Comparison of ENCODE assay signal across 19 cellular contexts in genomic region chr1:203800001-203800400, GRCh38. TPM values are rescaled to one million over a fixed set of nuclear protein-coding genes. Genes with fewer than 3 reads are reported as not detected.
DNase-seq lines count a peak whose midpoint lies in the region; ATAC-seq, FAIRE-seq and TF ChIP-seq lines count a peak whose summit lies in the region.
"Had no signal": no experiment of that assay in that cellular context is flagged by ENCODE, and none has a peak within 500 bp of the region (broad histone marks: within the 10 kb centered on the region; RNA-seq: fewer than 3 reads in every experiment).

No MANE protein-coding gene starts in this region.

- DNase-seq in activated CD4-positive, alpha-beta memory T cell treated with anti-CD3 and anti-CD28 coated beads for 36 hours: no peak
- no peak for DNase-seq in activated CD4-positive, alpha-beta memory T cell treated with anti-CD3 and anti-CD28 coated beads, Interleukin-2, amount 10 ng/mL, durations not matched to agents 7 days and 5 days
- DNase-seq in IMR-90 (no peak), GM12878 (ENCODE audit: low read depth, low spot score) (no peak), neural crest cell (ENCODE audit: low read depth, low spot score) (no peak), MM.1S (no peak), DMS53 (lab: John Stamatoyannopoulos, UW) (no peak)
- DNase-seq: activated CD8-positive, alpha-beta memory T cell treated with anti-CD3 and anti-CD28 coated beads, Interleukin-2, amount 50 U/mL, for 48 hours; amniotic stem cell; Calu3; left ventricle myocardium superior; NCI-H1417 treated with DMSO at 0.1 percent for 48 hours; nephron progenitor cell; stimulated activated naive B cell treated with anti-CD40 and anti-IgM and Interleukin-4, amounts not matched to agents 10 μg/mL and 1 μg/mL and 100 μg/mL, for 72 hours had no signal

- no peak for TF ChIP-seq CTCF in IMR-90 (conservative IDR thresholded peaks at IDR 0.05; ENCODE audit: low read depth, low read length)
- TF ChIP-seq CTCF in GM12878 (IDR thresholded peaks at IDR 0.05 in 2 of 3, conservative IDR thresholded peaks at IDR 0.05 in 1 of 3; ENCODE audit: control insufficient read depth in 2 of 3, extremely low read depth in 1 of 3, insufficient read depth in 1 of 3, low read depth in 3 of 3, low read length in 3 of 3): no peak
- no peak for TF ChIP-seq CTCF in neural crest cell (conservative IDR thresholded peaks at IDR 0.05)
- TF ChIP-seq CTCF in MM.1S (IDR thresholded peaks at IDR 0.05; ENCODE audit: low read length): no peak

- H4K20me1 ChIP-seq in IMR-90 (ENCODE audit: insufficient read depth, low read length): peaks cover 65% of the 10 kb centered on the region
- H4K20me1 ChIP-seq in GM12878 (ENCODE audit: control insufficient read depth, insufficient read depth): no peaks in the 10 kb centered on the region
- H4K20me1 ChIP-seq in MM.1S (ENCODE audit: insufficient read depth, low read length): peaks cover 40% of the 10 kb centered on the region

- dilution Hi-C loops in IMR-90 (cut with HindIII; ENCODE audit: low sequenced_read_pairs, unreplicated experiment): no loop called here

- in situ Hi-C loops in IMR-90 (cut with MboI; ENCODE audit: low sequenced_read_pairs) (no loop called here), GM12878 (cut with MboI) (no loop called here)

- H2AK5ac ChIP-seq in IMR-90 (ENCODE audit: low read depth, low read length): no peak overlapping the region

- H3K4me1 Mint-ChIP-seq in activated CD4-positive, alpha-beta memory T cell treated with anti-CD3 and anti-CD28 coated beads for 36 hours (ENCODE audit: low read depth): peaks cover 64% of the 10 kb centered on the region
- peaks cover 55% of the 10 kb centered on the region for H3K4me1 Mint-ChIP-seq in activated CD4-positive, alpha-beta memory T cell treated with anti-CD3 and anti-CD28 coated beads, Interleukin-2, amount 10 ng/mL, durations not matched to agents 7 days and 5 days
- H3K4me1 Mint-ChIP-seq in neural crest cell: peaks cover 53% of the 10 kb centered on the region

- ATAC-seq in IMR-90 (ENCODE audit: low read depth) (no peak), GM12878 (no peak), HG03469 (IDR thresholded peaks at IDR 0.05; ENCODE audit: unreplicated experiment) (no peak)
- ATAC-seq: A549; left ventricle myocardium superior; sciatic nerve; stimulated activated naive B cell treated with anti-CD40 and anti-IgM and Interleukin-4, amounts not matched to agents 10 μg/mL and 1 μg/mL and 100 μg/mL, for 72 hours; WTC11 had no signal

- peak overlapping the region; percentile 4; the same call in 1 of the 2 replicates for H3K23ac ChIP-seq in IMR-90 (ENCODE audit: low read depth, low read length)

- H3K79me2 ChIP-seq in GM12878 (ENCODE audit: control insufficient read depth, insufficient read depth, low read length) (peaks cover 78% of the 10 kb centered on the region), MM.1S (ENCODE audit: low read length) (peaks cover 95% of the 10 kb centered on the region)

- H2AFZ ChIP-seq in IMR-90 (replicated peaks; ENCODE audit: low read length, poor library complexity) (no peak overlapping the region), GM12878 (ENCODE audit: control insufficient read depth, low read depth, low read length) (no peak overlapping the region), MM.1S (ENCODE audit: low read length) (no peak overlapping the region)

- H3K14ac ChIP-seq in IMR-90 (replicated peaks; ENCODE audit: low read depth, low read length): no peak overlapping the region; the same call in 1 of the 2 replicates

- no peaks in the 10 kb centered on the region for H3K27me3 Mint-ChIP-seq in activated CD4-positive, alpha-beta memory T cell treated with anti-CD3 and anti-CD28 coated beads for 36 hours
- H3K27me3 Mint-ChIP-seq in activated CD4-positive, alpha-beta memory T cell treated with anti-CD3 and anti-CD28 coated beads, Interleukin-2, amount 10 ng/mL, durations not matched to agents 7 days and 5 days: no peaks in the 10 kb centered on the region
- H3K27me3 Mint-ChIP-seq in neural crest cell (ENCODE audit: low read depth): peaks cover 3% of the 10 kb centered on the region
- H3K27me3 Mint-ChIP-seq: dendritic cell treated with granulocyte-macrophage colony-stimulating factor and Interleukin-4, amounts not matched to agents 40 ng/mL and 50 ng/mL, for 4 days; stimulated activated naive B cell treated with anti-CD40 and anti-IgM and Interleukin-4, amounts not matched to agents 10 μg/mL and 1 μg/mL and 100 μg/mL, for 72 hours had no signal

- no peak overlapping the region for H3K18ac ChIP-seq in IMR-90 (ENCODE audit: low read depth, low read length)

- H3K4me2 ChIP-seq in IMR-90 (ENCODE audit: low read depth, low read length) (peak overlapping the region; percentile 20; the same call in 1 of the 2 replicates), GM12878 (ENCODE audit: control insufficient read depth, insufficient read depth) (peak overlapping the region; percentile 41; the same call in 1 of the 2 replicates), MM.1S (ENCODE audit: low read depth, low read length) (no peak overlapping the region)
- H3K4me2 ChIP-seq: A549 had no signal

- no peak overlapping the region for H2AK9ac ChIP-seq in IMR-90 (replicated peaks; ENCODE audit: low read depth, low read length, poor library complexity)

- H2BK20ac ChIP-seq in IMR-90 (ENCODE audit: low read depth, low read length): no peak overlapping the region

- H3K9me3 ChIP-seq in IMR-90 (ENCODE audit: control insufficient read depth, insufficient read depth, low read length): no peaks in the 10 kb centered on the region
- H3K9me3 ChIP-seq in GM12878 (replicated peaks; ENCODE audit: control insufficient read depth, insufficient read depth, low read length): no peaks in the 10 kb centered on the region; the same call in 2 of the 3 replicates
- H3K9me3 ChIP-seq in MM.1S (replicated peaks; ENCODE audit: insufficient read depth, low read length): no peaks in the 10 kb centered on the region
- H3K9me3 ChIP-seq: A549 had no signal

- TF ChIP-seq RAD21 in IMR-90 (IDR thresholded peaks at IDR 0.05; ENCODE audit: low read length): no peak
- TF ChIP-seq RAD21 in GM12878 (IDR thresholded peaks at IDR 0.05; ENCODE audit: insufficient read depth, low read depth, low read length): no peak

- H2BK15ac ChIP-seq in IMR-90 (ENCODE audit: low read depth, low read length): no peak overlapping the region

- H3K4me3 Mint-ChIP-seq in activated CD4-positive, alpha-beta memory T cell treated with anti-CD3 and anti-CD28 coated beads for 36 hours: no peak overlapping the region
- no peak overlapping the region for H3K4me3 Mint-ChIP-seq in activated CD4-positive, alpha-beta memory T cell treated with anti-CD3 and anti-CD28 coated beads, Interleukin-2, amount 10 ng/mL, durations not matched to agents 7 days and 5 days
- H3K4me3 Mint-ChIP-seq in neural crest cell: peak overlapping the region; percentile 79
- H3K4me3 Mint-ChIP-seq: dendritic cell treated with granulocyte-macrophage colony-stimulating factor and Interleukin-4, amounts not matched to agents 40 ng/mL and 50 ng/mL, for 4 days; nephron progenitor cell; stimulated activated naive B cell treated with anti-CD40 and anti-IgM and Interleukin-4, amounts not matched to agents 10 μg/mL and 1 μg/mL and 100 μg/mL, for 72 hours; WTC11 had no signal

- SMC1A ChIA-PET in GM12878 (lab: Charles Lee; ENCODE audit: uncharacterized antibody, unreplicated experiment): interaction anchor here (0.8 to 0.9 kb wide), 2 partner anchors 25 to 296 kb away, joined by 3 read pairs; no protein-coding TSS in a partner anchor

- H2BK120ac ChIP-seq in IMR-90 (ENCODE audit: low read depth, low read length): no peak overlapping the region

- CTCF ChIA-PET in activated CD4-positive, alpha-beta memory T cell treated with anti-CD3 and anti-CD28 coated beads for 36 hours (lab: Charles Lee): interaction anchor here (1.0 to 1.6 kb wide), 2 partner anchors 527 to 533 kb away, joined by 3 read pairs; no protein-coding TSS in a partner anchor
- CTCF ChIA-PET in activated CD4-positive, alpha-beta memory T cell treated with anti-CD3 and anti-CD28 coated beads, Interleukin-2, amount 10 ng/mL, durations not matched to agents 7 days and 5 days (lab: Charles Lee): no interaction called here
- CTCF ChIA-PET in IMR-90 (lab: Yijun Ruan, JAX) (no interaction called here), GM12878 (lab: Yijun Ruan, JAX) (no interaction called here)

- FAIRE-seq in GM12878 (lab: Jason Lieb, UNC): no peak
- FAIRE-seq: A549 had no signal

- H3K9me2 ChIP-seq in MM.1S (replicated peaks; ENCODE audit: insufficient read depth, low read length): no peaks in the 10 kb centered on the region

- intact Hi-C loops in activated CD4-positive, alpha-beta memory T cell treated with anti-CD3 and anti-CD28 coated beads for 36 hours (cut with micrococcal nuclease): no loop called here
- intact Hi-C loops in IMR-90 (cut with micrococcal nuclease): loop anchor here (10.0 kb wide), 1 partner anchor 85 kb away; no protein-coding TSS in a partner anchor
- intact Hi-C loops in GM12878 (cut with micrococcal nuclease; ENCODE audit: unreplicated experiment): no loop called here

- TF ChIP-seq POLR2A in IMR-90 (IDR thresholded peaks at IDR 0.05; ENCODE audit: low read depth, low read length) (no peak), GM12878 (IDR thresholded peaks at IDR 0.05; ENCODE audit: low read depth, low read length) (no peak)

- H3K27me3 ChIP-seq in IMR-90 (ENCODE audit: control insufficient read depth, insufficient read depth, low read length) (no peaks in the 10 kb centered on the region), GM12878 (replicated peaks in 1 of 2; ENCODE audit: control insufficient read depth in 2 of 2, insufficient read depth in 2 of 2, low read length in 1 of 2) (no peaks in the 10 kb centered on the region), MM.1S (replicated peaks; ENCODE audit: insufficient read depth, low read length) (no peaks in the 10 kb centered on the region)

- no peak for TF ChIP-seq EP300 in GM12878 (IDR thresholded peaks at IDR 0.05; ENCODE audit: borderline replicate concordance in 1 of 2, control insufficient read depth in 1 of 2, low read depth in 2 of 2, low read length in 2 of 2)

- no peaks in the 10 kb centered on the region for H3K9me3 Mint-ChIP-seq in activated CD4-positive, alpha-beta memory T cell treated with anti-CD3 and anti-CD28 coated beads for 36 hours
- no peaks in the 10 kb centered on the region for H3K9me3 Mint-ChIP-seq in activated CD4-positive, alpha-beta memory T cell treated with anti-CD3 and anti-CD28 coated beads, Interleukin-2, amount 10 ng/mL, durations not matched to agents 7 days and 5 days
- H3K9me3 Mint-ChIP-seq in neural crest cell: peaks cover 20% of the 10 kb centered on the region
- H3K9me3 Mint-ChIP-seq: dendritic cell treated with granulocyte-macrophage colony-stimulating factor and Interleukin-4, amounts not matched to agents 40 ng/mL and 50 ng/mL, for 4 days; stimulated activated naive B cell treated with anti-CD40 and anti-IgM and Interleukin-4, amounts not matched to agents 10 μg/mL and 1 μg/mL and 100 μg/mL, for 72 hours had no signal

- peaks cover 10 to 56% of the 10 kb centered on the region in 2 experiments; a peak in 3 of 4 replicates for H3K79me1 ChIP-seq in IMR-90 (ENCODE audit: low read depth in 1 of 2, low read length in 2 of 2)

- peak overlapping the region; percentile 10 for H3K27ac Mint-ChIP-seq in activated CD4-positive, alpha-beta memory T cell treated with anti-CD3 and anti-CD28 coated beads for 36 hours
- no peak overlapping the region for H3K27ac Mint-ChIP-seq in activated CD4-positive, alpha-beta memory T cell treated with anti-CD3 and anti-CD28 coated beads, Interleukin-2, amount 10 ng/mL, durations not matched to agents 7 days and 5 days
- no peak overlapping the region for H3K27ac Mint-ChIP-seq in neural crest cell (ENCODE audit: unreplicated experiment)
- H3K27ac Mint-ChIP-seq: dendritic cell treated with granulocyte-macrophage colony-stimulating factor and Interleukin-4, amounts not matched to agents 40 ng/mL and 50 ng/mL, for 4 days; nephron progenitor cell; stimulated activated naive B cell treated with anti-CD40 and anti-IgM and Interleukin-4, amounts not matched to agents 10 μg/mL and 1 μg/mL and 100 μg/mL, for 72 hours had no signal

- no peak overlapping the region for H3K27ac ChIP-seq in IMR-90 (ENCODE audit: insufficient read depth, low read length)
- H3K27ac ChIP-seq in GM12878 (ENCODE audit: control insufficient read depth, insufficient read depth): no peak overlapping the region
- no peak overlapping the region for H3K27ac ChIP-seq in MM.1S (ENCODE audit: low read length)
- H3K27ac ChIP-seq: A549 had no signal

- H4K5ac ChIP-seq in IMR-90 (ENCODE audit: low read depth, low read length): no peak overlapping the region

- no CpG with 5 or more reads among the region's 3 CpGs for WGBS in IMR-90 (ENCODE audit: extremely low coverage in 2 of 2, insufficient read length in 1 of 2), 2 experiments
- WGBS in GM12878 (ENCODE audit: insufficient coverage, insufficient replicate concordance, low lambda C conversion rate, missing lambda C conversion rate): 96% methylated on average over 3 of the region's 3 CpGs

- H4K91ac ChIP-seq in IMR-90 (ENCODE audit: insufficient read depth, low read depth, low read length): no peak overlapping the region

- H3K4ac ChIP-seq in IMR-90 (ENCODE audit: low read depth, low read length): no peak overlapping the region

- RAD21 ChIA-PET in GM12878 (lab: Charles Lee; ENCODE audit: unreplicated experiment): interaction anchor here (0.9 kb wide), 1 partner anchor 8 kb away, joined by 3 read pairs; no protein-coding TSS in a partner anchor

- peaks cover 17% of the 10 kb centered on the region for H3K9me1 ChIP-seq in IMR-90 (ENCODE audit: insufficient read depth, low read length)

- H3K36me3 Mint-ChIP-seq in activated CD4-positive, alpha-beta memory T cell treated with anti-CD3 and anti-CD28 coated beads for 36 hours: peaks cover 53% of the 10 kb centered on the region
- H3K36me3 Mint-ChIP-seq in activated CD4-positive, alpha-beta memory T cell treated with anti-CD3 and anti-CD28 coated beads, Interleukin-2, amount 10 ng/mL, durations not matched to agents 7 days and 5 days (ENCODE audit: low read depth): peaks cover 77% of the 10 kb centered on the region
- peaks cover 55% of the 10 kb centered on the region for H3K36me3 Mint-ChIP-seq in neural crest cell (ENCODE audit: low read depth)

- no peak overlapping the region for H3K9ac ChIP-seq in IMR-90 (ENCODE audit: low read depth, low read length)
- no peak overlapping the region for H3K9ac ChIP-seq in GM12878 (ENCODE audit: control insufficient read depth, insufficient read depth, low read length)
- no peak overlapping the region for H3K9ac ChIP-seq in MM.1S (ENCODE audit: low read length)

- H3K56ac ChIP-seq in IMR-90 (ENCODE audit: extremely low read depth, insufficient read depth, low read length): no peak overlapping the region

- H3K4me1 ChIP-seq in IMR-90 (ENCODE audit: control insufficient read depth, insufficient read depth, low read length): peaks cover 12% of the 10 kb centered on the region
- H3K4me1 ChIP-seq in GM12878 (ENCODE audit: control insufficient read depth, insufficient read depth, low read length): peaks cover under 1% of the 10 kb centered on the region; the same call in 1 of the 2 replicates
- H3K4me1 ChIP-seq in MM.1S (ENCODE audit: low read length): peaks cover 36% of the 10 kb centered on the region

- no peak overlapping the region for H4K8ac ChIP-seq in IMR-90 (ENCODE audit: low read depth in 2 of 2, low read length in 2 of 2)

- peak overlapping the region; percentile 44 for H2BK5ac ChIP-seq in IMR-90 (ENCODE audit: low read depth, low read length, poor library complexity, severe bottlenecking)

- POLR2A ChIA-PET in activated CD4-positive, alpha-beta memory T cell treated with anti-CD3 and anti-CD28 coated beads for 36 hours (lab: Charles Lee): interaction anchor here (0.8 kb wide), 1 partner anchor 35 kb away, joined by 3 read pairs; the partner anchor contains the start of gene LAX1
- POLR2A ChIA-PET in activated CD4-positive, alpha-beta memory T cell treated with anti-CD3 and anti-CD28 coated beads, Interleukin-2, amount 10 ng/mL, durations not matched to agents 7 days and 5 days (lab: Charles Lee): interaction anchor here (1.3 kb wide), 1 partner anchor 36 kb away, joined by 7 read pairs; no protein-coding TSS in a partner anchor
- POLR2A ChIA-PET in IMR-90 (lab: Charles Lee; ENCODE audit: unreplicated experiment): no interaction called here
- POLR2A ChIA-PET in GM12878 (lab: Charles Lee): no interaction called here

- H3F3A ChIP-seq in MM.1S (ENCODE audit: insufficient read depth, low read length): no peaks in the 10 kb centered on the region

- no peak overlapping the region for H3K4me3 ChIP-seq in IMR-90 (ENCODE audit: insufficient read depth, low read depth, low read length)
- peak overlapping the region; percentile 34; the same call in 1 of the 2 replicates for H3K4me3 ChIP-seq in GM12878
- H3K4me3 ChIP-seq in MM.1S (ENCODE audit: low read length): no peak overlapping the region
- H3K4me3 ChIP-seq: A549 had no signal

- H3K36me3 ChIP-seq in IMR-90 (ENCODE audit: control insufficient read depth, insufficient read depth, low read length) (peaks cover 20% of the 10 kb centered on the region), GM12878 (ENCODE audit: control insufficient read depth in 2 of 2, insufficient read depth in 2 of 2, low read length in 1 of 2) (peaks cover 0 to 31% of the 10 kb centered on the region in 2 experiments; a peak in 2 of 4 replicates), MM.1S (replicated peaks; ENCODE audit: insufficient read depth, low read length) (peaks cover 14% of the 10 kb centered on the region)

- BruUV-seq in IMR-90 (replicated peaks; lab: Mats Ljungman, UMichigan) (no TSS peak), GM12878 (replicated peaks; lab: Mats Ljungman, UMichigan) (no TSS peak)

RNA-seq across cellular contexts. Expression of gene ZBED6, which starts 4.6 kb away (rescaled TPM):
- 10 to 100 TPM; 18.6 to 20.4 TPM for total RNA-seq in activated CD4-positive, alpha-beta memory T cell treated with anti-CD3 and anti-CD28 coated beads for 36 hours
- total RNA-seq in activated CD4-positive, alpha-beta memory T cell treated with anti-CD3 and anti-CD28 coated beads, Interleukin-2, amount 10 ng/mL, durations not matched to agents 7 days and 5 days: 10 to 100 TPM; 18.4 to 19.5 TPM
- total RNA-seq in IMR-90 (2012; rRNA removed): 16.1 and 26.2 TPM in 2 replicates
- 3.8 and 4.4 TPM in 2 replicates for polyA plus RNA-seq in IMR-90 (2012; rRNA removed)
- polyA plus RNA-seq in IMR-90 (2012; cell fraction: cytosol; rRNA removed): 0.73 and 1.0 TPM in 2 replicates
- 1.0 and 9.8 TPM in 2 replicates for polyA plus RNA-seq in IMR-90 (2012; cell fraction: nucleus; rRNA removed; ENCODE audit: low replicate concordance)
- total RNA-seq in GM12878 (2013; cell fraction: nucleolus; rRNA removed): 53.2 and 58.4 TPM in 2 replicates
- total RNA-seq in GM12878 (2014; rRNA removed): 10.3 and 12.2 TPM in 2 replicates
- total RNA-seq in GM12878 (2014; rRNA removed; fragmentation: Illumina TruSeq; extraction: Trizol): 8.1 and 9.9 TPM in 2 replicates
- total RNA-seq in GM12878 (2021): 13.7 and 15.9 TPM in 2 replicates
- polyA plus RNA-seq in GM12878 (2011; ENCODE audit: low read depth): 1.6 TPM
- 8.5 and 11.7 TPM in 2 replicates for polyA plus RNA-seq in GM12878 (2011; rRNA removed)
- 6.2 and 8.4 TPM in 2 replicates for polyA plus RNA-seq in GM12878 (2011; cell fraction: cytosol; rRNA removed)
- 26.8 and 34.7 TPM in 2 replicates for polyA plus RNA-seq in GM12878 (2011; cell fraction: nucleus; rRNA removed)
- polyA plus RNA-seq in GM12878 (2012): 2.1 and 2.2 TPM in 2 replicates
- 5.2 and 8.8 TPM in 2 replicates for polyA plus RNA-seq in GM12878 (2014; fragmentation: Illumina TruSeq; extraction: Trizol)
- under 1 TPM; 0.13 to 0.63 TPM for polyA plus RNA-seq in GM12878 (2014; fragmentation: Nextera tagmentation; extraction: Ambion mirVana)
- polyA plus RNA-seq in GM12878 (2014; rRNA removed): 3.4 and 4.4 TPM in 2 replicates
- 1 to 10 TPM in 1 of 2 experiments, under 1 TPM in 1; 0.71 to 1.5 TPM for polyA plus RNA-seq in GM12878 (2016; fragmentation: Nextera tagmentation; extraction: Ambion mirVana)
- polyA minus RNA-seq in GM12878 (2011; rRNA and poly(A)+ RNA removed): 30.8 and 31.2 TPM in 2 replicates
- 6.3 and 7.7 TPM in 2 replicates for polyA minus RNA-seq in GM12878 (2011; cell fraction: cytosol; rRNA and poly(A)+ RNA removed)
- polyA minus RNA-seq in GM12878 (2011; cell fraction: nucleus; rRNA and poly(A)+ RNA removed): 35.4 and 39.3 TPM in 2 replicates
- 26.3 and 28.2 TPM in 2 replicates for total RNA-seq in neural crest cell

RNA-seq across cellular contexts. Expression of gene ZC3H11A, which starts 4.6 kb away (rescaled TPM):
- total RNA-seq in activated CD4-positive, alpha-beta memory T cell treated with anti-CD3 and anti-CD28 coated beads for 36 hours: 10 to 100 TPM; 90.2 to 91.8 TPM
- 100 to 1,000 TPM in 1 of 2 experiments, 10 to 100 TPM in 1; 99.1 to 101 TPM for total RNA-seq in activated CD4-positive, alpha-beta memory T cell treated with anti-CD3 and anti-CD28 coated beads, Interleukin-2, amount 10 ng/mL, durations not matched to agents 7 days and 5 days
- total RNA-seq in IMR-90 (2012; rRNA removed) (66.5 and 106 TPM in 2 replicates), GM12878 (2014; rRNA removed) (61.2 and 70.2 TPM in 2 replicates), GM12878 (2014; rRNA removed; fragmentation: Illumina TruSeq; extraction: Trizol) (69.9 and 75.5 TPM in 2 replicates), GM12878 (2021) (59.2 and 60.4 TPM in 2 replicates), neural crest cell (101 and 108 TPM in 2 replicates)
- polyA plus RNA-seq in IMR-90 (2012; rRNA removed) (43.6 and 52.1 TPM in 2 replicates), GM12878 (2011; rRNA removed) (123 and 175 TPM in 2 replicates), GM12878 (2014; fragmentation: Illumina TruSeq; extraction: Trizol) (88.2 and 93.7 TPM in 2 replicates), GM12878 (2014; fragmentation: Nextera tagmentation; extraction: Ambion mirVana) (10 to 100 TPM; 21.1 to 22.7 TPM), GM12878 (2014; rRNA removed) (54.7 and 62.4 TPM in 2 replicates), GM12878 (2016; fragmentation: Nextera tagmentation; extraction: Ambion mirVana) (10 to 100 TPM; 43.6 to 45.4 TPM)
- polyA plus RNA-seq in IMR-90 (2012; cell fraction: cytosol; rRNA removed): 12.2 and 19.4 TPM in 2 replicates
- polyA plus RNA-seq in IMR-90 (2012; cell fraction: nucleus; rRNA removed; ENCODE audit: low replicate concordance): 28.0 and 118 TPM in 2 replicates
- total RNA-seq in GM12878 (2013; cell fraction: nucleolus; rRNA removed): 223 and 228 TPM in 2 replicates
- polyA plus RNA-seq in GM12878 (2011; ENCODE audit: low read depth): 55.4 TPM
- 63.3 and 74.1 TPM in 2 replicates for polyA plus RNA-seq in GM12878 (2011; cell fraction: cytosol; rRNA removed)
- 146 and 198 TPM in 2 replicates for polyA plus RNA-seq in GM12878 (2011; cell fraction: nucleus; rRNA removed)
- 61.7 and 76.5 TPM in 2 replicates for polyA plus RNA-seq in GM12878 (2012)
- 77.5 and 81.6 TPM in 2 replicates for polyA minus RNA-seq in GM12878 (2011; rRNA and poly(A)+ RNA removed)
- 31.9 and 36.8 TPM in 2 replicates for polyA minus RNA-seq in GM12878 (2011; cell fraction: cytosol; rRNA and poly(A)+ RNA removed)
- polyA minus RNA-seq in GM12878 (2011; cell fraction: nucleus; rRNA and poly(A)+ RNA removed): 62.1 and 67.5 TPM in 2 replicates

RNA-seq across cellular contexts. Expression of gene LAX1, which starts 35.0 kb away (rescaled TPM):
- total RNA-seq in activated CD4-positive, alpha-beta memory T cell treated with anti-CD3 and anti-CD28 coated beads for 36 hours: 10 to 100 TPM; 14.0 to 14.3 TPM
- total RNA-seq in activated CD4-positive, alpha-beta memory T cell treated with anti-CD3 and anti-CD28 coated beads, Interleukin-2, amount 10 ng/mL, durations not matched to agents 7 days and 5 days: 10 to 100 TPM; 22.7 to 23.2 TPM
- total RNA-seq in IMR-90 (2012; rRNA removed) (not detected in 2 replicates), GM12878 (2014; rRNA removed) (10.9 and 11.1 TPM in 2 replicates), GM12878 (2014; rRNA removed; fragmentation: Illumina TruSeq; extraction: Trizol) (13.5 and 14.5 TPM in 2 replicates), GM12878 (2021) (9.7 and 11.6 TPM in 2 replicates), neural crest cell (not detected in 2 replicates)
- polyA plus RNA-seq in IMR-90 (2012; rRNA removed) (0.03 TPM in 1 of 2 replicates, not detected in the other), GM12878 (2011; rRNA removed) (2.0 and 2.1 TPM in 2 replicates), GM12878 (2014; fragmentation: Illumina TruSeq; extraction: Trizol) (14.6 and 15.0 TPM in 2 replicates), GM12878 (2014; fragmentation: Nextera tagmentation; extraction: Ambion mirVana) (1 to 10 TPM; 5.2 to 6.9 TPM), GM12878 (2014; rRNA removed) (9.9 and 10.9 TPM in 2 replicates), GM12878 (2016; fragmentation: Nextera tagmentation; extraction: Ambion mirVana) (1 to 10 TPM; 6.6 to 8.0 TPM)
- not detected in 2 replicates for polyA plus RNA-seq in IMR-90 (2012; cell fraction: cytosol; rRNA removed)
- polyA plus RNA-seq in IMR-90 (2012; cell fraction: nucleus; rRNA removed; ENCODE audit: low replicate concordance): 0.07 TPM in 1 of 2 replicates, not detected in the other
- total RNA-seq in GM12878 (2013; cell fraction: nucleolus; rRNA removed): 1.4 and 1.8 TPM in 2 replicates
- 5.3 TPM for polyA plus RNA-seq in GM12878 (2011; ENCODE audit: low read depth)
- 2.0 and 2.1 TPM in 2 replicates for polyA plus RNA-seq in GM12878 (2011; cell fraction: cytosol; rRNA removed)
- polyA plus RNA-seq in GM12878 (2011; cell fraction: nucleus; rRNA removed): 0.51 and 0.79 TPM in 2 replicates
- polyA plus RNA-seq in GM12878 (2012): 6.2 and 8.2 TPM in 2 replicates
- polyA minus RNA-seq in GM12878 (2011; rRNA and poly(A)+ RNA removed): 4.0 and 4.1 TPM in 2 replicates
- 1.8 and 3.7 TPM in 2 replicates for polyA minus RNA-seq in GM12878 (2011; cell fraction: cytosol; rRNA and poly(A)+ RNA removed)
- 1.3 and 1.8 TPM in 2 replicates for polyA minus RNA-seq in GM12878 (2011; cell fraction: nucleus; rRNA and poly(A)+ RNA removed)
- total RNA-seq: Calu3, WTC11 had no signal
- polyA plus RNA-seq: A549 had no signal

Comparison
In these comparisons a context has a peak if more than half of its experiments do, and no peak if none do; other contexts are left out.
1. POLR2A ChIA-PET loops: an anchor here in activated CD4-positive, alpha-beta memory T cell treated with anti-CD3 and anti-CD28 coated beads for 36 hours (0.8 kb wide) and activated CD4-positive, alpha-beta memory T cell treated with anti-CD3 and anti-CD28 coated beads, Interleukin-2, amount 10 ng/mL, durations not matched to agents 7 days and 5 days (1.3 kb wide); none called in IMR-90 and GM12878.